ENCODE assay signal across 8 cellular contexts in genomic region chr6:56699066-56699654, GRCh38. TPM values are rescaled to one million over a fixed set of nuclear protein-coding genes. Genes with fewer than 3 reads are reported as not detected.
DNase-seq lines count a peak whose midpoint lies in the region; ATAC-seq and TF ChIP-seq lines count a peak whose summit lies in the region.

No MANE protein-coding gene starts in this region.

- ATAC-seq in aorta (ENCODE audit: low FRiP score) = no peak
- no peak for ATAC-seq in GM19328 (IDR thresholded peaks at IDR 0.05; ENCODE audit: unreplicated experiment)

- H3K27me3 ChIP-seq in DOHH2 (ENCODE audit: control insufficient read depth, low read length) (no peaks in the 10 kb centered on the region), Loucy (ENCODE audit: insufficient read depth, low read length, poor library complexity, severe bottlenecking) (no peaks in the 10 kb centered on the region), adipocyte (replicated peaks; ENCODE audit: control insufficient read depth, insufficient read depth, low read length) (no peaks in the 10 kb centered on the region), kidney epithelial cell (ENCODE audit: control insufficient read depth, insufficient read depth, low read length) (no peaks in the 10 kb centered on the region), aorta (ENCODE audit: control insufficient read depth in 1 of 2, insufficient read depth in 2 of 2, low read length in 1 of 2) (no peaks in the 10 kb centered on the region)

- intact Hi-C loops in aorta (cut with DNase I) = loop anchor here (2.0 to 5.0 kb wide), 2 partner anchors 57 to 58 kb away; partner anchors contain the start of gene DST (in 1 of the 2)

- H4K20me1 ChIP-seq in DOHH2 (ENCODE audit: control insufficient read depth, insufficient read depth, low read depth, low read length) (no peaks in the 10 kb centered on the region), Loucy (ENCODE audit: insufficient read depth, low read length, poor library complexity, severe bottlenecking) (no peaks in the 10 kb centered on the region)

- H3K79me2 ChIP-seq in DOHH2 (ENCODE audit: control insufficient read depth, low read length) (no peaks in the 10 kb centered on the region), Loucy (ENCODE audit: insufficient read depth, low read length) (no peaks in the 10 kb centered on the region)

- WGBS in aorta, 2 donors = 19 to 22% methylated on average over 1 of the region's 1 CpG

- H3K4me2 ChIP-seq in DOHH2 (ENCODE audit: low read length) (no peak overlapping the region), Loucy (ENCODE audit: low read depth, low read length, poor library complexity, severe bottlenecking) (no peak overlapping the region)

- peak; percentile 48 for TF ChIP-seq CTCF in DOHH2 (IDR thresholded peaks at IDR 0.05; ENCODE audit: low read depth, low read length, poor library complexity, severe bottlenecking)
- peak; percentile 82 for TF ChIP-seq CTCF in Loucy (conservative IDR thresholded peaks at IDR 0.05; ENCODE audit: low read length)
- peak; percentile 22 for TF ChIP-seq CTCF in kidney epithelial cell (IDR thresholded peaks at IDR 0.05; ENCODE audit: insufficient read depth, low read length, poor library complexity, severe bottlenecking)

- H3K4me1 ChIP-seq in DOHH2 (ENCODE audit: control insufficient read depth, low read length) = no peaks in the 10 kb centered on the region
- H3K4me1 ChIP-seq in Loucy (ENCODE audit: insufficient read depth, low read length, poor library complexity, severe bottlenecking) = no peaks in the 10 kb centered on the region
- H3K4me1 ChIP-seq in adipocyte (ENCODE audit: control insufficient read depth, insufficient read depth, low read length) = peaks cover 15% of the 10 kb centered on the region
- H3K4me1 ChIP-seq in aorta (ENCODE audit: control insufficient read depth in 1 of 2, insufficient read depth in 2 of 2, low read length in 2 of 2) = no peaks in the 10 kb centered on the region

- DNase-seq in adipocyte (ENCODE audit: low read depth) (peak; percentile 77), kidney epithelial cell (ENCODE audit: low read depth) (no peak), cortex of kidney (lab: John Stamatoyannopoulos, UW) (no peak), aorta (no peak)
- DNase-seq in stimulated activated CD4-positive, alpha-beta T cell treated with anti-CD3 and anti-CD28 coated beads, Interleukin-4, amount 100 ng/mL, for 4 hours = no peak

- no peak overlapping the region for H2AFZ ChIP-seq in Loucy (ENCODE audit: low read length)

- H3K9ac ChIP-seq in Loucy (ENCODE audit: low read depth, low read length, poor library complexity, severe bottlenecking) (no peak overlapping the region), adipocyte (ENCODE audit: low read length) (no peak overlapping the region)

- H3K9me2 ChIP-seq in DOHH2 (replicated peaks; ENCODE audit: control insufficient read depth, low read length) (no peaks in the 10 kb centered on the region), Loucy (replicated peaks; ENCODE audit: low read depth, low read length) (no peaks in the 10 kb centered on the region)

- H3K9me3 ChIP-seq in DOHH2 (ENCODE audit: control insufficient read depth, insufficient read depth, low read length) = no peaks in the 10 kb centered on the region
- H3K9me3 ChIP-seq in Loucy (ENCODE audit: insufficient read depth, low read depth, low read length) = no peaks in the 10 kb centered on the region
- H3K9me3 ChIP-seq in adipocyte (ENCODE audit: control insufficient read depth, low read length) = no peaks in the 10 kb centered on the region
- no peaks in the 10 kb centered on the region for H3K9me3 ChIP-seq in aorta (ENCODE audit: control insufficient read depth, low read length)

- no peaks in the 10 kb centered on the region for H3F3A ChIP-seq in DOHH2 (ENCODE audit: control insufficient read depth, insufficient read depth)
- no peaks in the 10 kb centered on the region for H3F3A ChIP-seq in Loucy (ENCODE audit: low read depth)

- H3K36me3 ChIP-seq in DOHH2 (ENCODE audit: control insufficient read depth, low read length) = no peaks in the 10 kb centered on the region
- no peaks in the 10 kb centered on the region; the same call in 1 of the 2 replicates for H3K36me3 ChIP-seq in Loucy (ENCODE audit: insufficient read depth, low read length)
- H3K36me3 ChIP-seq in adipocyte (ENCODE audit: control insufficient read depth, insufficient read depth, low read length, severe bottlenecking) = no peaks in the 10 kb centered on the region
- H3K36me3 ChIP-seq in kidney epithelial cell (ENCODE audit: control insufficient read depth, insufficient read depth, low read length) = no peaks in the 10 kb centered on the region
- no peaks in the 10 kb centered on the region for H3K36me3 ChIP-seq in aorta (ENCODE audit: control insufficient read depth in 1 of 2, insufficient read depth in 2 of 2, low read length in 1 of 2)

- H3K4me3 ChIP-seq in DOHH2 (ENCODE audit: low read length) (no peak overlapping the region), Loucy (ENCODE audit: low read length, poor library complexity, severe bottlenecking) (no peak overlapping the region), adipocyte (ENCODE audit: low read length) (no peak overlapping the region), kidney epithelial cell (ENCODE audit: low read depth, low read length) (no peak overlapping the region), aorta (ENCODE audit: low read length in 2 of 2) (no peak overlapping the region)

- H3K27ac ChIP-seq in DOHH2 (ENCODE audit: low read depth, low read length) = no peak overlapping the region
- H3K27ac ChIP-seq in aorta (ENCODE audit: low read depth in 1 of 2, low read length in 2 of 2) = no peak overlapping the region

RNA-seq across cellular contexts. Expression of gene DST, which starts 56.5 kb away (rescaled TPM):
- total RNA-seq in kidney epithelial cell = 91.3 and 108 TPM in 2 replicates
- total RNA-seq in aorta = 100 to 1,000 TPM; 485 to 578 TPM
- 100 to 1,000 TPM in 1 of 2 donors, 10 to 100 TPM in 1; 47.2 to 258 TPM for polyA plus RNA-seq in aorta

Comparison
In these comparisons a context has a peak if more than half of its experiments do, and no peak if none do; other contexts are left out.
1. CTCF ChIP-seq: peak in every context shown above with its lines; median percentile 82 in Loucy; 48 in DOHH2; 22 in kidney epithelial cell.